Comparison of ENCODE assay signal across 7 cellular contexts in the genomic region with DNA sequence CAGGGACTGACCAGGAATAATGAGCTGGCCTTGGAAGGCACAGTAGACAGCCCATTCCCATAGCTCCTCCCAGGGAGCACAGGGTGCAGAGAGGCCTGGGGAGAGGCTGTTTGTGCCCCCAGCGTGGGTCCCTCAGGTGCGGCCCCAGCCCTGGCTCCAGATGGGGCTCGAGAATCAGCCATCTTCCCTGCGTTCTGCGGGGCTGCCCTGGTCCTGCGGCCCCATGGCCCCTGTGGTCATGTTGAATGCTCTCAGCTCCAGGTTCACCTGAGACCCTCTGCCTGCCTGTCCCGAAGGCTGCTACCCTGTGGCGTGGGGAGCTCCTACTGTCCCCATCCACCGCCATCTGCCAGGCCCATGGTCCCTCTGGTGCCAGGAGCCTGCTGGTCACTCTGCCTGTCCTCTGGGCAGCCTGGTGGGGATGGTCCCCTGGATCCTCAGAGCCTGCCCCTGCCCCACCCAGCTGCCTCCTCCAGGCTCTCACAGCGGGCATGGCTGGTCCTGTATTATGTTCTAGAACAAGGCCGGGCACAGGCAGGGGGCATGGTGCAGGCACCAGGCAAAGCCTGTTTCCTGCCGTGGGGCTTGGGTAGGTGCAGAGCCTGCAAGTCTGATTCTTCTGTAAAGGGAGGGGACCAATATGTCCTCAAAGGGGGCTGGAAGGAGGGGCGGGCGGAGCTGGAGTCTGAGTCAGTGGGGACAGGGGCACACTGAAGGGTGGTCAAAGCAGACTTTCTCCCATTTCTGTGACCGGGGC. TPM values are rescaled to one million over a fixed set of nuclear protein-coding genes. Genes with fewer than 3 reads are reported as not detected.
A peak's percentile ranks its signal among the peaks of the same experiment; 100 is the strongest.
DNase-seq lines count a peak whose midpoint lies in the region; ATAC-seq, FAIRE-seq and TF ChIP-seq lines count a peak whose summit lies in the region.
"Not testable (repeated sequence)": the region's sequence is repeated elsewhere in the genome, so short reads cannot be mapped to it uniquely, and the experiment has no call there.

No MANE protein-coding gene starts in this region.

- H3K4me1 Mint-ChIP-seq in chondrocyte (ENCODE audit: low read depth); natural killer cell treated with Interleukin-12 subunit alpha and Interleukin-12 subunit beta and Interleukin-15 and Interleukin-18, amount 100 ng/mL, for 72 hours (ENCODE audit: low read depth in 2 of 2); stimulated activated memory B cell treated with anti-CD40 and anti-IgM and Interleukin-4, amounts not matched to agents 10 μg/mL and 1 μg/mL and 100 μg/mL, for 72 hours: not testable (repeated sequence)

- not testable (repeated sequence) for H3K9ac ChIP-seq in HepG2 (ENCODE audit: insufficient read depth, low read depth, low read length)

- H3K36me3 Mint-ChIP-seq in chondrocyte (ENCODE audit: low read depth); natural killer cell treated with Interleukin-12 subunit alpha and Interleukin-12 subunit beta and Interleukin-15 and Interleukin-18, amount 100 ng/mL, for 72 hours; stimulated activated memory B cell treated with anti-CD40 and anti-IgM and Interleukin-4, amounts not matched to agents 10 μg/mL and 1 μg/mL and 100 μg/mL, for 72 hours: not testable (repeated sequence)

- peak overlapping the region; percentile 42; the same call in 1 of the 2 replicates for H3K4me2 ChIP-seq in HepG2 (ENCODE audit: low read depth, low read length)

- in situ Hi-C loops in HepG2 (cut with HindIII; ENCODE audit: extremely low pct_ligation_motif_present, low pct_unique_long_range_greater_than_20kb) = not testable (repeated sequence)

- WGBS in HepG2 (ENCODE audit: low lambda C conversion rate) = 92% methylated on average over 2 of the region's 15 CpGs
- 92 to 94% methylated on average over 15 of the region's 15 CpGs for WGBS in sigmoid colon, 2 donors

- CTCF ChIA-PET in HepG2 (lab: Yijun Ruan, JAX; ENCODE audit: low intra/inter-chr PET ratio, low total read pairs) = not testable (repeated sequence)

- ATAC-seq in HepG2 = peak; percentile 70
- ATAC-seq in natural killer cell treated with Interleukin-12 subunit alpha and Interleukin-12 subunit beta and Interleukin-15 and Interleukin-18, amount 100 ng/mL, for 72 hours = peak; percentile 15 to 30
- ATAC-seq in stimulated activated memory B cell treated with anti-CD40 and anti-IgM and Interleukin-4, amounts not matched to agents 10 μg/mL and 1 μg/mL and 100 μg/mL, for 72 hours = peak; percentile 4
- ATAC-seq in upper lobe of right lung = peak; percentile 34

- not testable (repeated sequence) for TF ChIP-seq CTCF in chondrocyte (IDR thresholded peaks at IDR 0.05); HepG2 (CRISPR knock-in tag; IDR thresholded peaks at IDR 0.05); sigmoid colon (IDR thresholded peaks at IDR 0.05); upper lobe of right lung (IDR thresholded peaks at IDR 0.05)

- H3K27me3 ChIP-seq in HepG2 (ENCODE audit: control insufficient read depth in 1 of 2, insufficient read depth in 2 of 2, low read length in 2 of 2); sigmoid colon; upper lobe of right lung: not testable (repeated sequence)

- DNase-seq in SKM-1 treated with dmso at 0.1 percent for 144 hours (lab: John Stamatoyannopoulos, UW; ENCODE audit: unreplicated experiment) (peak; percentile 3), chondrocyte (ENCODE audit: low spot score) (peak; percentile 72), sigmoid colon (peak; percentile 40), upper lobe of right lung (peak; percentile 42)
- DNase-seq in HepG2 (ENCODE audit: low spot score); natural killer cell treated with Interleukin-12 subunit alpha and Interleukin-12 subunit beta and Interleukin-15 and Interleukin-18, amount 100 ng/mL, for 72 hours (ENCODE audit: low spot score): not testable (repeated sequence)

- H3K27ac Mint-ChIP-seq in chondrocyte (ENCODE audit: unreplicated experiment); natural killer cell treated with Interleukin-12 subunit alpha and Interleukin-12 subunit beta and Interleukin-15 and Interleukin-18, amount 100 ng/mL, for 72 hours; stimulated activated memory B cell treated with anti-CD40 and anti-IgM and Interleukin-4, amounts not matched to agents 10 μg/mL and 1 μg/mL and 100 μg/mL, for 72 hours: not testable (repeated sequence)

- TF ChIP-seq EP300 in HepG2 (IDR thresholded peaks at IDR 0.05; ENCODE audit: low read depth in 2 of 2, low read length in 2 of 2); HepG2 (CRISPR knock-in tag; IDR thresholded peaks at IDR 0.05; ENCODE audit: borderline replicate concordance); sigmoid colon (IDR thresholded peaks at IDR 0.05): not testable (repeated sequence)

- peaks cover 49% of the 10 kb centered on the region for H3K4me1 ChIP-seq in HepG2 (ENCODE audit: insufficient read depth, low read length)
- H3K4me1 ChIP-seq in sigmoid colon, upper lobe of right lung: not testable (repeated sequence)

- H4K20me1 ChIP-seq in HepG2 (ENCODE audit: insufficient read depth, low read length) = not testable (repeated sequence)

- not testable (repeated sequence) for TF ChIP-seq RAD21 in HepG2 (CRISPR knock-in tag; IDR thresholded peaks at IDR 0.05)

- POLR2A ChIA-PET in HepG2 (lab: Yijun Ruan, JAX) = not testable (repeated sequence)

- H3K27me3 Mint-ChIP-seq in chondrocyte (ENCODE audit: low read depth) = peaks cover 24% of the 10 kb centered on the region
- H3K27me3 Mint-ChIP-seq in natural killer cell treated with Interleukin-12 subunit alpha and Interleukin-12 subunit beta and Interleukin-15 and Interleukin-18, amount 100 ng/mL, for 72 hours = peaks cover 27 to 49% of the 10 kb centered on the region in 2 donors
- peaks cover 61% of the 10 kb centered on the region for H3K27me3 Mint-ChIP-seq in stimulated activated memory B cell treated with anti-CD40 and anti-IgM and Interleukin-4, amounts not matched to agents 10 μg/mL and 1 μg/mL and 100 μg/mL, for 72 hours

- FAIRE-seq in HepG2 (lab: Jason Lieb, UNC) = not testable (repeated sequence)

- H3K36me3 ChIP-seq in HepG2 (replicated peaks in 1 of 2; ENCODE audit: control insufficient read depth in 1 of 2, insufficient read depth in 2 of 2, low read length in 2 of 2); sigmoid colon; upper lobe of right lung: not testable (repeated sequence)

- not testable (repeated sequence) for TF ChIP-seq POLR2A in HepG2 (IDR thresholded peaks at IDR 0.05; ENCODE audit: insufficient read depth in 1 of 2, low read depth in 2 of 2, low read length in 2 of 2); sigmoid colon (IDR thresholded peaks at IDR 0.05)

- not testable (repeated sequence) for H3K9me3 ChIP-seq in HepG2 (ENCODE audit: low read length); sigmoid colon; upper lobe of right lung

- not testable (repeated sequence) for H2AFZ ChIP-seq in HepG2 (ENCODE audit: low read length)

- not testable (repeated sequence) for H3K79me2 ChIP-seq in HepG2 (ENCODE audit: insufficient read depth, low read length)

- H3K4me3 Mint-ChIP-seq in chondrocyte (ENCODE audit: unreplicated experiment); natural killer cell treated with Interleukin-12 subunit alpha and Interleukin-12 subunit beta and Interleukin-15 and Interleukin-18, amount 100 ng/mL, for 72 hours; stimulated activated memory B cell treated with anti-CD40 and anti-IgM and Interleukin-4, amounts not matched to agents 10 μg/mL and 1 μg/mL and 100 μg/mL, for 72 hours: not testable (repeated sequence)

- H3K9me3 Mint-ChIP-seq in chondrocyte (ENCODE audit: low read depth); natural killer cell treated with Interleukin-12 subunit alpha and Interleukin-12 subunit beta and Interleukin-15 and Interleukin-18, amount 100 ng/mL, for 72 hours: not testable (repeated sequence)
- peaks cover 15% of the 10 kb centered on the region for H3K9me3 Mint-ChIP-seq in stimulated activated memory B cell treated with anti-CD40 and anti-IgM and Interleukin-4, amounts not matched to agents 10 μg/mL and 1 μg/mL and 100 μg/mL, for 72 hours

- H3K27ac ChIP-seq in HepG2 (ENCODE audit: extremely low read length, insufficient read depth, low read length); sigmoid colon; upper lobe of right lung: not testable (repeated sequence)

- not testable (repeated sequence) for BruUV-seq in HepG2 (replicated peaks; lab: Mats Ljungman, UMichigan)

- not testable (repeated sequence) for H3K4me3 ChIP-seq in HepG2 (replicated peaks in 1 of 3; ENCODE audit: insufficient read depth in 1 of 3, low read depth in 2 of 3, low read length in 3 of 3); sigmoid colon; upper lobe of right lung

- intact Hi-C loops in HepG2 (cut with micrococcal nuclease; ENCODE audit: unreplicated experiment); sigmoid colon (cut with DNase I); upper lobe of right lung (cut with DNase I): not testable (repeated sequence)

RNA-seq across cellular contexts. Expression of a gene that starts 49.3 kb away (rescaled TPM):
- 135 to 142 TPM (median 142 TPM) in 3 replicates for total RNA-seq in chondrocyte
- total RNA-seq in HepG2 (2016; rRNA removed; fragmentation: Illumina TruSeq; extraction: Trizol) = 81.5 and 191 TPM in 2 replicates
- 13.6 and 13.8 TPM in 2 replicates for total RNA-seq in HepG2 (2016; cell fraction: cytosol; rRNA removed; fragmentation: Illumina TruSeq; extraction: Trizol; ENCODE audit: low read depth)
- 74.4 and 198 TPM in 2 replicates for total RNA-seq in HepG2 (2016; cell fraction: insoluble cytoplasmic fraction; rRNA removed; fragmentation: Illumina TruSeq; extraction: Trizol)
- 21.2 and 25.2 TPM in 2 replicates for total RNA-seq in HepG2 (2016; cell fraction: membrane; rRNA removed; fragmentation: Illumina TruSeq; extraction: Trizol)
- total RNA-seq in HepG2 (2016; cell fraction: nucleus; rRNA removed; fragmentation: Illumina TruSeq; extraction: Trizol) = 143 and 170 TPM in 2 replicates
- polyA plus RNA-seq in HepG2 (2011; rRNA removed) = 153 and 176 TPM in 2 replicates
- 149 and 180 TPM in 2 replicates for polyA plus RNA-seq in HepG2 (2011; cell fraction: cytosol; rRNA removed)
- polyA plus RNA-seq in HepG2 (2011; cell fraction: nucleus; rRNA removed) = 95.3 and 103 TPM in 2 replicates
- 118 TPM in 2 replicates for polyA plus RNA-seq in HepG2 (2012)
- 23.9 and 25.8 TPM in 2 replicates for polyA plus RNA-seq in HepG2 (2016; cell fraction: cytosol; fragmentation: Illumina TruSeq; extraction: Trizol; ENCODE audit: low read depth)
- polyA plus RNA-seq in HepG2 (2016; cell fraction: insoluble cytoplasmic fraction; fragmentation: Illumina TruSeq; extraction: Trizol; ENCODE audit: low read depth) = 64.4 and 77.4 TPM in 2 replicates
- 25.2 and 31.6 TPM in 2 replicates for polyA plus RNA-seq in HepG2 (2016; cell fraction: membrane; fragmentation: Illumina TruSeq; extraction: Trizol; ENCODE audit: low read depth)
- polyA plus RNA-seq in HepG2 (2016; cell fraction: nucleus; fragmentation: Illumina TruSeq; extraction: Trizol; ENCODE audit: insufficient read depth, low read depth) = 270 and 284 TPM in 2 replicates
- polyA minus RNA-seq in HepG2 (2011; rRNA and poly(A)+ RNA removed; ENCODE audit: low replicate concordance) = 32.2 and 52.3 TPM in 2 replicates
- 53.1 and 54.6 TPM in 2 replicates for polyA minus RNA-seq in HepG2 (2011; cell fraction: cytosol; rRNA and poly(A)+ RNA removed)
- 24.3 and 25.0 TPM in 2 replicates for polyA minus RNA-seq in HepG2 (2011; cell fraction: nucleus; rRNA and poly(A)+ RNA removed)
- 100 to 1,000 TPM; 101 to 118 TPM for total RNA-seq in natural killer cell treated with Interleukin-12 subunit alpha and Interleukin-12 subunit beta and Interleukin-15 and Interleukin-18, amount 100 ng/mL, for 72 hours
- total RNA-seq in sigmoid colon = 100 to 1,000 TPM in 2 of 4 donors, 10 to 100 TPM in 2; 85.3 to 127 (median 99.6) TPM
- 100 to 1,000 TPM in 1 of 3 donors, 10 to 100 TPM in 2; 25.2 to 123 (median 44.2) TPM for polyA plus RNA-seq in sigmoid colon
- 195 TPM for total RNA-seq in upper lobe of right lung

Comparison
In these comparisons a context has a peak if more than half of its experiments do, and no peak if none do; other contexts are left out.
1. ATAC-seq: peak in every context shown above with its lines; median percentile 70 in HepG2; 34 in upper lobe of right lung; 22 in natural killer cell treated with Interleukin-12 subunit alpha and Interleukin-12 subunit beta and Interleukin-15 and Interleukin-18, amount 100 ng/mL, for 72 hours; 4 in stimulated activated memory B cell treated with anti-CD40 and anti-IgM and Interleukin-4, amounts not matched to agents 10 μg/mL and 1 μg/mL and 100 μg/mL, for 72 hours.